Comparison of ENCODE assay signal across 8 cellular contexts in the genomic region with DNA sequence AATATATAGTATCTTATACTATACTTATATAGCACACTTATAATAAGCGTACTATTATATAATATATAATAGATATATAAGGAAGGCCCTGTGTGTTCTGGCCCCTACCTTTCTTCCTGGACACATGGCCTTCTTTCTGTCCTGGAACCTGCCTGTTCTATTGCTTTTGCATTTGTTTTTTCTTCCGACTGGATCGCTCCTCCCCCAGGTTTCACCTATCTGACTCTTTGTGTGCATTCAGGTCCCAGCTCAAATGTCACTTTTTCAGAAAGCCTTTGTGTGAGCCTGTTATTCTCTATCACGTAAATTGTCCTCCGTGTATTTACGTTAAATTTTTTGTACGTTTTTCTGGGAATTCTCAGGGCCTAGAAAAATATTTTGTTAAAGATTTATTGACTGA. TPM values are rescaled to one million over a fixed set of nuclear protein-coding genes. Genes with fewer than 3 reads are reported as not detected.
DNase-seq lines count a peak whose midpoint lies in the region; ATAC-seq, FAIRE-seq and TF ChIP-seq lines count a peak whose summit lies in the region.

No MANE protein-coding gene starts in this region.

- H3K9me3 Mint-ChIP-seq in CD8-positive, alpha-beta memory T cell: no peaks in the 10 kb centered on the region
- no peaks in the 10 kb centered on the region for H3K9me3 Mint-ChIP-seq in nephron

- CTCF ChIA-PET in CD8-positive, alpha-beta memory T cell (lab: Charles Lee): interaction anchor here (0.9 to 1.5 kb wide), 5 partner anchors 10 to 221 kb away, joined by 3 to 9 read pairs (median 4); a partner anchor contains a TSS

- peaks cover 0 to 2% of the 10 kb centered on the region in 2 donors for H3K27me3 Mint-ChIP-seq in CD8-positive, alpha-beta memory T cell
- H3K27me3 Mint-ChIP-seq in nephron (ENCODE audit: low read depth): no peaks in the 10 kb centered on the region

- H3K4me1 ChIP-seq in CD8-positive, alpha-beta memory T cell (ENCODE audit: insufficient read depth, low read length): peaks cover under 1% of the 10 kb centered on the region

- H3K27me3 ChIP-seq in CD8-positive, alpha-beta memory T cell (ENCODE audit: insufficient read depth, low read length, poor library complexity, severe bottlenecking): no peaks in the 10 kb centered on the region

- no peak for TF ChIP-seq CTCF in nephron (IDR thresholded peaks at IDR 0.05; ENCODE audit: unreplicated experiment in 3 of 3)

- ATAC-seq in HG03108 (IDR thresholded peaks at IDR 0.05; ENCODE audit: unreplicated experiment) (no peak), GM21526 (IDR thresholded peaks at IDR 0.05; ENCODE audit: low FRiP score, unreplicated experiment) (no peak)

- peak overlapping the region; percentile 64 for H3K27ac ChIP-seq in CD8-positive, alpha-beta memory T cell (ENCODE audit: low read depth, low read length)
- H3K27ac ChIP-seq in cingulate gyrus (ENCODE audit: low read depth, low read length): peak overlapping the region; percentile 95

- POLR2A ChIA-PET in CD8-positive, alpha-beta memory T cell (lab: Charles Lee): interaction anchor here (0.6 to 1.8 kb wide), 7 partner anchors 8 to 102 kb away, joined by 3 to 20 read pairs (median 5); a partner anchor contains a TSS

- no peaks in the 10 kb centered on the region for H3K9me3 ChIP-seq in CD8-positive, alpha-beta memory T cell (ENCODE audit: low read length)

- H3K4me3 ChIP-seq in CD8-positive, alpha-beta memory T cell (ENCODE audit: low read length): peak overlapping the region; percentile 73

- DNase-seq in CD8-positive, alpha-beta memory T cell: no peak
- peak; percentile 74 for DNase-seq in NCI-H146 (lab: John Stamatoyannopoulos, UW)
- no peak for DNase-seq in H4 (ENCODE audit: low spot score)
- no peak for DNase-seq in HTR-8/SVneo (ENCODE audit: insufficient read length, low spot score)

- peaks cover 12 to 15% (median 14%) of the 10 kb centered on the region in 3 donors for H3K4me1 Mint-ChIP-seq in CD8-positive, alpha-beta memory T cell
- peaks cover 13% of the 10 kb centered on the region for H3K4me1 Mint-ChIP-seq in nephron

- H3K27ac Mint-ChIP-seq in CD8-positive, alpha-beta memory T cell: peak overlapping the region; percentile 52 to 98 (median 98)
- peak overlapping the region; percentile 98 to 100 (median 99) for H3K27ac Mint-ChIP-seq in nephron

- peak overlapping the region; percentile 92 to 96 (median 94) for H3K4me3 Mint-ChIP-seq in CD8-positive, alpha-beta memory T cell
- peak overlapping the region; percentile 90 to 93 (median 92) for H3K4me3 Mint-ChIP-seq in nephron

- H3K36me3 Mint-ChIP-seq in CD8-positive, alpha-beta memory T cell: peaks cover 0 to 23% (median 4%) of the 10 kb centered on the region in 3 donors
- H3K36me3 Mint-ChIP-seq in nephron (ENCODE audit: low read depth): peaks cover 3% of the 10 kb centered on the region

- no peak for FAIRE-seq in HTR-8/SVneo (lab: Jason Lieb, UNC)

- H3K36me3 ChIP-seq in CD8-positive, alpha-beta memory T cell (ENCODE audit: insufficient read depth, low read length): no peaks in the 10 kb centered on the region

RNA-seq across cellular contexts. Expression of a gene that starts 2.9 kb away (rescaled TPM):
- 10 to 100 TPM; 72.0 to 74.5 TPM for total RNA-seq in CD8-positive, alpha-beta memory T cell
- polyA plus RNA-seq in CD8-positive, alpha-beta memory T cell: 63.9 TPM
- total RNA-seq in H4 (2014; rRNA removed; shearing (Covaris generic)): 15.8 and 18.5 TPM in 2 replicates
